Comparison of ENCODE assay signal across 1 cellular context in genomic region chr2:54561795-54562592, GRCh38.
TF ChIP-seq lines count a peak whose summit lies in the region.

No MANE protein-coding gene starts in this region.

TF ChIP-seq in H1, 55 proteins besides CTCF, POLR2A, EP300 and RAD21 (continued from another document):
- TF ChIP-seq BRCA1 (IDR thresholded peaks at IDR 0.05; ENCODE audit: low read depth, low read length), result no peak
- TF ChIP-seq, protein P1, sequence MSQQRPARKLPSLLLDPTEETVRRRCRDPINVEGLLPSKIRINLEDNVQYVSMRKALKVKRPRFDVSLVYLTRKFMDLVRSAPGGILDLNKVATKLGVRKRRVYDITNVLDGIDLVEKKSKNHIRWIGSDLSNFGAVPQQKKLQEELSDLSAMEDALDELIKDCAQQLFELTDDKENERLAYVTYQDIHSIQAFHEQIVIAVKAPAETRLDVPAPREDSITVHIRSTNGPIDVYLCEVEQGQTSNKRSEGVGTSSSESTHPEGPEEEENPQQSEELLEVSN (IDR thresholded peaks at IDR 0.05), result no peak
- no peak for TF ChIP-seq SRF (IDR thresholded peaks at IDR 0.05; ENCODE audit: low read depth, low read length)
- no peak for TF ChIP-seq ATF3 (IDR thresholded peaks at IDR 0.05; ENCODE audit: insufficient read depth, low read depth, low read length)
- TF ChIP-seq RFX5 (IDR thresholded peaks at IDR 0.05; ENCODE audit: borderline replicate concordance, low read depth, low read length), result no peak
- TF ChIP-seq EZH2 (IDR thresholded peaks at IDR 0.05; ENCODE audit: low read depth, low read length, severe bottlenecking), result no peak
- TF ChIP-seq SP4 (IDR thresholded peaks at IDR 0.05; ENCODE audit: low read length), result no peak
- TF ChIP-seq BACH1 (IDR thresholded peaks at IDR 0.05; ENCODE audit: low read length), result no peak
- no peak for TF ChIP-seq SP1 (IDR thresholded peaks at IDR 0.05; ENCODE audit: low read depth, low read length)
- TF ChIP-seq EGR1 (IDR thresholded peaks at IDR 0.05; ENCODE audit: borderline replicate concordance, low read depth, low read length), result no peak
- TF ChIP-seq CHD7 (IDR thresholded peaks at IDR 0.05; ENCODE audit: insufficient replicate concordance, low read length), result no peak
- no peak for TF ChIP-seq ZNF274 (IDR thresholded peaks at IDR 0.05; ENCODE audit: borderline replicate concordance, extremely low read depth, low read length)
